Comparison of ENCODE assay signal across 2 cellular contexts in the genomic region with DNA sequence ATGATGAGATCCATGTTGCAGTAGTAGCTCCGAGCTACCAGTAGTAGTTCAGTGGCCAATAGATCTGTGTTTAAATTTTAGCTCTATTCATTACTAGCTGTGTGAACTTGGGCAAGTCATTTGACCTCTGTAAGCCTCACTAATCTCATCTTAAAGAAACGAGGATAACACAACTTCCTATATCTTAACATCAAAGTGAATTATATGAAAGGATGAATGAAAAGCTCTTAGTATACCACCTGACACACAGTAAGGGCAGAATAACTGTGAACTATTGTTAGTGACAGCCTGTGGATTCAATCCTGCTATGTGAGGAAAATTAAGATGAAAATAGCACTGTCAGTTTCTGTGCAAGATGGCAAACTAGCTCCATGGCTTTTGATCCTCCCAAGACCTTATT.
TF ChIP-seq lines count a peak whose summit lies in the region.

No MANE protein-coding gene starts in this region.

TF ChIP-seq in HCT116, 20 proteins besides CTCF, POLR2A, EP300 and RAD21 (continued from another document):
- TF ChIP-seq EGR1 (IDR thresholded peaks at IDR 0.05; ENCODE audit: low read depth) (no peak), REST (IDR thresholded peaks at IDR 0.05; ENCODE audit: low read depth) (no peak), EZH2phosphoT487 (IDR thresholded peaks at IDR 0.05; ENCODE audit: borderline replicate concordance) (no peak)

TF ChIP-seq in SK-N-SH, 30 proteins besides CTCF, POLR2A, EP300 and RAD21 (continued from another document):
- no peak for TF ChIP-seq SMC3 (IDR thresholded peaks at IDR 0.05; ENCODE audit: low read depth, low read length)
- TF ChIP-seq, protein P1, sequence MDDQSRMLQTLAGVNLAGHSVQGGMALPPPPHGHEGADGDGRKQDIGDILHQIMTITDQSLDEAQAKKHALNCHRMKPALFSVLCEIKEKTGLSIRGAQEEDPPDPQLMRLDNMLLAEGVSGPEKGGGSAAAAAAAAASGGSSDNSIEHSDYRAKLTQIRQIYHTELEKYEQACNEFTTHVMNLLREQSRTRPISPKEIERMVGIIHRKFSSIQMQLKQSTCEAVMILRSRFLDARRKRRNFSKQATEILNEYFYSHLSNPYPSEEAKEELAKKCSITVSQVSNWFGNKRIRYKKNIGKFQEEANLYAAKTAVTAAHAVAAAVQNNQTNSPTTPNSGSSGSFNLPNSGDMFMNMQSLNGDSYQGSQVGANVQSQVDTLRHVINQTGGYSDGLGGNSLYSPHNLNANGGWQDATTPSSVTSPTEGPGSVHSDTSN (IDR thresholded peaks at IDR 0.05), result no peak
- no peak for TF ChIP-seq TCF12 (IDR thresholded peaks at IDR 0.05)
- no peak for TF ChIP-seq TEAD4 (IDR thresholded peaks at IDR 0.05; ENCODE audit: borderline replicate concordance, insufficient read depth)
- no peak for TF ChIP-seq EZH2phosphoT487 (IDR thresholded peaks at IDR 0.05; ENCODE audit: borderline replicate concordance, low read depth)
- TF ChIP-seq GABPA (IDR thresholded peaks at IDR 0.05; ENCODE audit: low read depth), result no peak
- no peak for TF ChIP-seq NRF1 (IDR thresholded peaks at IDR 0.05; ENCODE audit: low read depth, low read length)
- TF ChIP-seq YY1 (IDR thresholded peaks at IDR 0.05; ENCODE audit: low read depth), result no peak
- TF ChIP-seq, protein P2, sequence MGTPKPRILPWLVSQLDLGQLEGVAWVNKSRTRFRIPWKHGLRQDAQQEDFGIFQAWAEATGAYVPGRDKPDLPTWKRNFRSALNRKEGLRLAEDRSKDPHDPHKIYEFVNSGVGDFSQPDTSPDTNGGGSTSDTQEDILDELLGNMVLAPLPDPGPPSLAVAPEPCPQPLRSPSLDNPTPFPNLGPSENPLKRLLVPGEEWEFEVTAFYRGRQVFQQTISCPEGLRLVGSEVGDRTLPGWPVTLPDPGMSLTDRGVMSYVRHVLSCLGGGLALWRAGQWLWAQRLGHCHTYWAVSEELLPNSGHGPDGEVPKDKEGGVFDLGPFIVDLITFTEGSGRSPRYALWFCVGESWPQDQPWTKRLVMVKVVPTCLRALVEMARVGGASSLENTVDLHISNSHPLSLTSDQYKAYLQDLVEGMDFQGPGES (IDR thresholded peaks at IDR 0.05; ENCODE audit: low read depth, low read length), result no peak
- no peak for TF ChIP-seq FOXJ3 (CRISPR knock-in tag; IDR thresholded peaks at IDR 0.05)
- no peak for TF ChIP-seq RXRA (IDR thresholded peaks at IDR 0.05; ENCODE audit: borderline replicate concordance, low read depth)
- TF ChIP-seq MEF2A (IDR thresholded peaks at IDR 0.05; ENCODE audit: borderline replicate concordance, low read depth), result no peak
